13 cellular contexts compared by ENCODE assay signal in genomic region chr1:200034821-200035396, GRCh38. TPM values are rescaled to one million over a fixed set of nuclear protein-coding genes. Genes with fewer than 3 reads are reported as not detected.
DNase-seq lines count a peak whose midpoint lies in the region; ATAC-seq and TF ChIP-seq lines count a peak whose summit lies in the region.
"Had no signal": no experiment of that assay in that cellular context is flagged by ENCODE, and none has a peak within 500 bp of the region (broad histone marks: within the 10 kb centered on the region; RNA-seq: fewer than 3 reads in every experiment).

No MANE protein-coding gene starts in this region.

- no peak for TF ChIP-seq CTCF in SK-N-SH (IDR thresholded peaks at IDR 0.05)
- no peak for TF ChIP-seq CTCF in fibroblast of mammary gland (conservative IDR thresholded peaks at IDR 0.05; ENCODE audit: control insufficient read depth, insufficient read depth, low read depth, low read length)
- TF ChIP-seq CTCF in HFFc6 (IDR thresholded peaks at IDR 0.05) = no peak

- H2BK12ac ChIP-seq in neuronal stem cell (ENCODE audit: low read length) = no peak overlapping the region

- 0 out of 4 replicates have a peak overlapping the region, but pooled peaks of 1 of the 2 experiments have one; percentile 13 for H3K4me3 ChIP-seq in SK-N-SH (ENCODE audit: low read depth in 2 of 2, low read length in 1 of 2)
- peak overlapping the region; percentile 2 for H3K4me3 ChIP-seq in fibroblast of mammary gland (ENCODE audit: control insufficient read depth, low read depth, low read length)
- peak overlapping the region in 1 of 2 donors; percentile 10 for H3K4me3 ChIP-seq in neuronal stem cell (ENCODE audit: low read length in 2 of 2)

- POLR2A ChIA-PET in SK-N-SH (lab: Yijun Ruan, JAX) = no interaction called here

- H3K27me3 ChIP-seq in SK-N-SH (ENCODE audit: insufficient read depth) (peaks cover 91% of the 10 kb centered on the region), neuronal stem cell (ENCODE audit: control insufficient read depth in 3 of 3, insufficient read depth in 3 of 3, low read depth in 1 of 3, low read length in 3 of 3) (peaks cover 32 to 84% (median 83%) of the 10 kb centered on the region in 3 experiments)

- no peak overlapping the region for H4K91ac ChIP-seq in neuronal stem cell (ENCODE audit: low read depth, low read length, poor library complexity)

- no peak overlapping the region for H3K23ac ChIP-seq in neuronal stem cell (ENCODE audit: low read depth, low read length, poor library complexity)

- H3K4ac ChIP-seq in neuronal stem cell (ENCODE audit: low read length) = no peak overlapping the region

- no peaks in the 10 kb centered on the region for H3K36me3 Mint-ChIP-seq in HFFc6 (ENCODE audit: low read depth)

- no peak overlapping the region for H3K18ac ChIP-seq in neuronal stem cell (ENCODE audit: low read length)

- H3F3A ChIP-seq in SK-N-SH (replicated peaks; ENCODE audit: insufficient read depth) = peaks cover 3% of the 10 kb centered on the region

- H3K27me3 Mint-ChIP-seq in HFFc6 (ENCODE audit: insufficient read depth) = peaks cover 49% of the 10 kb centered on the region

- WGBS in SK-N-SH (ENCODE audit: low lambda C conversion rate) = 18% methylated on average over 24 of the region's 24 CpGs
- no CpG with 5 or more reads among the region's 24 CpGs for WGBS in neuronal stem cell (ENCODE audit: extremely low coverage in 2 of 2, insufficient read length in 2 of 2, insufficient replicate concordance in 1 of 2), 2 donors

- no peak for TF ChIP-seq RAD21 in SK-N-SH (IDR thresholded peaks at IDR 0.05; ENCODE audit: low read length)

- no peak overlapping the region for H2AK5ac ChIP-seq in neuronal stem cell (ENCODE audit: low read depth, low read length)

- H3K9me2 ChIP-seq in SK-N-SH = no peaks in the 10 kb centered on the region

- H3K79me1 ChIP-seq in neuronal stem cell (ENCODE audit: low read depth, low read length) = no peaks in the 10 kb centered on the region

- no peak overlapping the region for H3K14ac ChIP-seq in neuronal stem cell (ENCODE audit: low read length)

- H3K9me3 ChIP-seq in SK-N-SH = no peaks in the 10 kb centered on the region
- peaks cover 0 to 15% of the 10 kb centered on the region in 2 donors for H3K9me3 ChIP-seq in neuronal stem cell (replicated peaks in 1 of 2; ENCODE audit: control insufficient read depth in 2 of 2, insufficient read depth in 1 of 2, low read depth in 1 of 2, low read length in 2 of 2)
- H3K9me3 ChIP-seq: gastroesophageal sphincter had no signal

- peaks cover 0 to 16% of the 10 kb centered on the region in 2 experiments; a peak in 2 of 4 replicates for H3K4me1 ChIP-seq in SK-N-SH (ENCODE audit: control insufficient read depth in 1 of 2, insufficient read depth in 2 of 2, low read depth in 1 of 2, low read length in 1 of 2)
- H3K4me1 ChIP-seq in neuronal stem cell (ENCODE audit: control insufficient read depth in 2 of 2, insufficient read depth in 1 of 2, low read depth in 1 of 2, low read length in 2 of 2) = peaks cover 10 to 26% of the 10 kb centered on the region in 2 donors

- no peak overlapping the region for H3K27ac Mint-ChIP-seq in HFFc6
- H3K27ac Mint-ChIP-seq: activated T-cell treated with anti-CD3 and anti-CD28 coated beads, Interleukin-2, amount 50 U/mL, for 24 hours had no signal

- ATAC-seq in HG02970 (IDR thresholded peaks at IDR 0.05; ENCODE audit: low FRiP score, unreplicated experiment) (no peak), HG03039 (IDR thresholded peaks at IDR 0.05; ENCODE audit: unreplicated experiment) (no peak)
- ATAC-seq: gastroesophageal sphincter had no signal

- DNase-seq in AG20443 (ENCODE audit: low spot score) (peak; percentile 68), SK-N-SH (peak; percentile 44), fibroblast of mammary gland (ENCODE audit: low read depth) (peak; percentile 43), neuronal stem cell (ENCODE audit: low spot score) (peak; percentile 62), HFFc6 (no peak), LoVo (ENCODE audit: low spot score) (no peak)
- DNase-seq: activated T-cell treated with anti-CD3 and anti-CD28 coated beads, Interleukin-2, amount 50 U/mL, for 24 hours; NCI-H345 had no signal

- H2BK120ac ChIP-seq in neuronal stem cell (ENCODE audit: low read depth, low read length) = no peak overlapping the region

- H2AFZ ChIP-seq in SK-N-SH (ENCODE audit: low read depth) (no peak overlapping the region; the same call in 1 of the 2 replicates), neuronal stem cell (ENCODE audit: low read length) (peak overlapping the region; percentile 71)

- H3K27ac ChIP-seq in SK-N-SH (ENCODE audit: low read depth in 2 of 2, low read length in 1 of 2) (no peak overlapping the region), neuronal stem cell (replicated peaks; ENCODE audit: low read length) (no peak overlapping the region)
- H3K27ac ChIP-seq: C4-2B, gastroesophageal sphincter had no signal

- H3K36me3 ChIP-seq in SK-N-SH (replicated peaks in 1 of 2; ENCODE audit: control insufficient read depth in 1 of 2, insufficient read depth in 2 of 2, low read length in 1 of 2) (no peaks in the 10 kb centered on the region), neuronal stem cell (replicated peaks in 1 of 2; ENCODE audit: control insufficient read depth in 2 of 2, insufficient read depth in 2 of 2, low read length in 2 of 2) (no peaks in the 10 kb centered on the region)
- H3K36me3 ChIP-seq: gastroesophageal sphincter had no signal

- no peaks in the 10 kb centered on the region for H3K9me3 Mint-ChIP-seq in HFFc6
- H3K9me3 Mint-ChIP-seq: activated T-cell treated with anti-CD3 and anti-CD28 coated beads, Interleukin-2, amount 50 U/mL, for 24 hours had no signal

- H3K4me1 Mint-ChIP-seq in HFFc6 (ENCODE audit: low read depth) = peaks cover 2% of the 10 kb centered on the region

- no peak overlapping the region for H4K8ac ChIP-seq in neuronal stem cell (ENCODE audit: low read depth, low read length)

- H3K9ac ChIP-seq in SK-N-SH = no peak overlapping the region
- no peak overlapping the region for H3K9ac ChIP-seq in neuronal stem cell (ENCODE audit: low read depth, low read length, poor library complexity)

- H3K4me3 Mint-ChIP-seq in HFFc6 = no peak overlapping the region
- H3K4me3 Mint-ChIP-seq: activated T-cell treated with anti-CD3 and anti-CD28 coated beads, Interleukin-2, amount 50 U/mL, for 24 hours had no signal

- CTCF ChIA-PET in SK-N-SH (lab: Yijun Ruan, JAX) = interaction anchor here (0.6 kb wide), 1 partner anchor 439 kb away, joined by 3 read pairs; no protein-coding TSS in a partner anchor

- H2BK15ac ChIP-seq in neuronal stem cell (ENCODE audit: low read length) = no peak overlapping the region

- H3K4me2 ChIP-seq in SK-N-SH (peak overlapping the region; percentile 49; the same call in 1 of the 2 replicates), neuronal stem cell (ENCODE audit: insufficient read depth, low read length, poor library complexity, severe bottlenecking) (peak overlapping the region; percentile 35)

- no peak for TF ChIP-seq EP300 in SK-N-SH (IDR thresholded peaks at IDR 0.05; ENCODE audit: borderline replicate concordance in 1 of 2, low read depth in 1 of 2, low read length in 1 of 2)

- H3K79me2 ChIP-seq in SK-N-SH (ENCODE audit: insufficient read depth) = no peaks in the 10 kb centered on the region

- no peaks in the 10 kb centered on the region for H4K20me1 ChIP-seq in SK-N-SH (ENCODE audit: insufficient read depth)

- H2BK5ac ChIP-seq in neuronal stem cell (ENCODE audit: low read length) = peak overlapping the region; percentile 43

TF ChIP-seq in SK-N-SH, 30 proteins besides CTCF, POLR2A, EP300 and RAD21:
- no peak for TF ChIP-seq CHD2 (IDR thresholded peaks at IDR 0.05; ENCODE audit: low read length, partially characterized antibody)
TF ChIP-seq in SK-N-SH: peak in this region for 0.

RNA-seq across cellular contexts. Expression of gene NR5A2, which starts 7.4 kb away (rescaled TPM):
- polyA plus RNA-seq in SK-N-SH (2012; rRNA removed) = not detected in 2 replicates
- not detected in 2 replicates for polyA plus RNA-seq in SK-N-SH (2012; cell fraction: cytosol; rRNA removed)
- not detected in 2 replicates for polyA plus RNA-seq in SK-N-SH (2012; cell fraction: nucleus; rRNA removed)
- polyA plus RNA-seq in neuronal stem cell (2013, experiment 1 of 2) = 0.07 TPM
- polyA plus RNA-seq in neuronal stem cell (2013, experiment 2 of 2) = 0.07 TPM
- 1 to 10 TPM in 3 of 6 experiments, under 1 TPM in 3; 0.09 to 1.9 (median 0.97) TPM for total RNA-seq in HFFc6 (2021; fragmentation: NEBNext Ultra II Directional; extraction: Animal tissue kit (Norgen Biotek cat#: 25700))
- total RNA-seq: mononuclear cell had no signal

Comparison
In these comparisons a context has a peak if more than half of its experiments do, and no peak if none do; other contexts are left out.
1. DNase-seq: peak in AG20443 (single experiment), SK-N-SH (single experiment), fibroblast of mammary gland (single experiment) and neuronal stem cell (single experiment); none in HFFc6 (single experiment) and LoVo (single experiment).